ENCODE assay signal across 1 cellular context in the genomic region with DNA sequence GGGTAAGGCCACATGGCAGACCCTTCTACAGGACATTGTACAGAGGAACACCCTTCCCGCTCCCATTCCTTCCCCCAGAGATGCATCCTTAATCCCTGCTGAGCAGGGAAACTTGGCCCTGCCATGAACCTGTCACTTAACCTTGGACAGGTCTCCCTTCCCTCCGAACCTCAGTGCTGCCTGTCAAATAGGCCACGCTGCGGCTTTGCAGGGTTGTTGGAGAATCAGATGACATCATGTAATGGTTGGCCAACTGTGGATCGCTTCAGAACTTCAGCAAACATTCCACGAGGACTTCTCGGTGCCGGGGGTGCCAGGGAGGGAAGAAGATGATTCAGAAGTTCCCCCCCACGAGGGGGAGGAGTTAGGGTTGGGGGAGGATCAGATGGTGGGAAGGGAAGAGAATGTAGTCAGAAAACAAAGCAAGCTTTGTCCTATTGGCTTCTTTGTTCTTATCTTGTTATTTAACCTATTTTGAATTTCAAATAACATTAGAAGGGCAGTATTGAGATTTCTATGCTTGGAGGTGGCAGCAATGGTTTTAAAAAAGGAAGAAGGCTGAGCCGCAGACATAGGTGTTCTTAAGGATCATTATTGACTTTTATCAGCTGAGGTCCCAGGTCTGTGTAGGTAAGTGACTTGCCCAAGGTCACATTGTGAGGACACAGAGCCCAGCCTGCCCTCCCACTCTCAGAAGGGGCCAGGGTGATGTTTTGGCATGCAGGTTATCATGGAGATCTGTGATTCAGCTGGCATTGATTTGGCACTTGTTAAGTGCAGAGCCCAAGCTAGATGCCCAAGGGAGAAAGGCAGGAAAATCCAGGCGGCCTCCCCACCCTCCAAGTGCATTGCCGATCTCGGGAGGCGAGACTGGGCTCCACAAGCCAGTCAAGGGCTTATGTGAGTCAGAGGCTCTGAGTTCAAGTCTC.
TF ChIP-seq lines count a peak whose summit lies in the region.

No MANE protein-coding gene starts in this region.

TF ChIP-seq in K562, 482 proteins besides CTCF, POLR2A, EP300 and RAD21 (continued from another document):
- no peak for TF ChIP-seq ZNF280A (IDR thresholded peaks at IDR 0.05; ENCODE audit: low read depth, partially characterized antibody)
- no peak for TF ChIP-seq SPI1 (IDR thresholded peaks at IDR 0.05; ENCODE audit: borderline replicate concordance, low read depth, low read length)
- TF ChIP-seq ERF (CRISPR knock-in tag; IDR thresholded peaks at IDR 0.05), result no peak
- no peak for TF ChIP-seq CHCHD3 (CRISPR knock-in tag; IDR thresholded peaks at IDR 0.05)
- TF ChIP-seq JUND (IDR thresholded peaks at IDR 0.05; ENCODE audit: borderline replicate concordance, low read depth, low read length), result peak; percentile 70
- TF ChIP-seq JUND (tag; IDR thresholded peaks at IDR 0.05; ENCODE audit: borderline replicate concordance, low read depth, low read length), result no peak; the same call in 2 of the 3 replicates
- no peak for TF ChIP-seq ADNP (tag; IDR thresholded peaks at IDR 0.05)
- TF ChIP-seq L3MBTL2 (IDR thresholded peaks at IDR 0.05), result peak; percentile 57; the same call in 1 of the 2 replicates
- no peak for TF ChIP-seq BRF1 (IDR thresholded peaks at IDR 0.05; ENCODE audit: borderline replicate concordance, extremely low read depth, insufficient read length)
- peak; percentile 31 for TF ChIP-seq MEIS2 (IDR thresholded peaks at IDR 0.05; ENCODE audit: partially characterized antibody)
- no peak for TF ChIP-seq ZBTB40 (IDR thresholded peaks at IDR 0.05)
- TF ChIP-seq ZBTB40 (CRISPR knock-in tag; IDR thresholded peaks at IDR 0.05), result no peak
- TF ChIP-seq, protein P1, sequence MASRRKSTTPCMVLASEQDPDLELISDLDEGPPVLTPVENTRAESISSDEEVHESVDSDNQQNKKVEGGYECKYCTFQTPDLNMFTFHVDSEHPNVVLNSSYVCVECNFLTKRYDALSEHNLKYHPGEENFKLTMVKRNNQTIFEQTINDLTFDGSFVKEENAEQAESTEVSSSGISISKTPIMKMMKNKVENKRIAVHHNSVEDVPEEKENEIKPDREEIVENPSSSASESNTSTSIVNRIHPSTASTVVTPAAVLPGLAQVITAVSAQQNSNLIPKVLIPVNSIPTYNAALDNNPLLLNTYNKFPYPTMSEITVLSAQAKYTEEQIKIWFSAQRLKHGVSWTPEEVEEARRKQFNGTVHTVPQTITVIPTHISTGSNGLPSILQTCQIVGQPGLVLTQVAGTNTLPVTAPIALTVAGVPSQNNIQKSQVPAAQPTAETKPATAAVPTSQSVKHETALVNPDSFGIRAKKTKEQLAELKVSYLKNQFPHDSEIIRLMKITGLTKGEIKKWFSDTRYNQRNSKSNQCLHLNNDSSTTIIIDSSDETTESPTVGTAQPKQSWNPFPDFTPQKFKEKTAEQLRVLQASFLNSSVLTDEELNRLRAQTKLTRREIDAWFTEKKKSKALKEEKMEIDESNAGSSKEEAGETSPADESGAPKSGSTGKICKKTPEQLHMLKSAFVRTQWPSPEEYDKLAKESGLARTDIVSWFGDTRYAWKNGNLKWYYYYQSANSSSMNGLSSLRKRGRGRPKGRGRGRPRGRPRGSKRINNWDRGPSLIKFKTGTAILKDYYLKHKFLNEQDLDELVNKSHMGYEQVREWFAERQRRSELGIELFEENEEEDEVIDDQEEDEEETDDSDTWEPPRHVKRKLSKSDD (conservative IDR thresholded peaks at IDR 0.05; ENCODE audit: low read length), result no peak
- TF ChIP-seq RAD51 (IDR thresholded peaks at IDR 0.05; ENCODE audit: borderline replicate concordance, low read depth), result no peak
- no peak for TF ChIP-seq PRPF4 (IDR thresholded peaks at IDR 0.05; ENCODE audit: insufficient read depth, low read depth, low read length, poor library complexity, severe bottlenecking)
- TF ChIP-seq YY1 (IDR thresholded peaks at IDR 0.05; ENCODE audit: borderline replicate concordance in 1 of 3, control insufficient read depth in 1 of 3, extremely low read depth in 1 of 3, insufficient read depth in 3 of 3, insufficient read length in 1 of 3, insufficient replicate concordance in 2 of 3, low read depth in 1 of 3, low read length in 2 of 3), result no peak
- TF ChIP-seq ZNF232 (CRISPR knock-in tag; IDR thresholded peaks at IDR 0.05), result no peak
